In the genomic region with DNA sequence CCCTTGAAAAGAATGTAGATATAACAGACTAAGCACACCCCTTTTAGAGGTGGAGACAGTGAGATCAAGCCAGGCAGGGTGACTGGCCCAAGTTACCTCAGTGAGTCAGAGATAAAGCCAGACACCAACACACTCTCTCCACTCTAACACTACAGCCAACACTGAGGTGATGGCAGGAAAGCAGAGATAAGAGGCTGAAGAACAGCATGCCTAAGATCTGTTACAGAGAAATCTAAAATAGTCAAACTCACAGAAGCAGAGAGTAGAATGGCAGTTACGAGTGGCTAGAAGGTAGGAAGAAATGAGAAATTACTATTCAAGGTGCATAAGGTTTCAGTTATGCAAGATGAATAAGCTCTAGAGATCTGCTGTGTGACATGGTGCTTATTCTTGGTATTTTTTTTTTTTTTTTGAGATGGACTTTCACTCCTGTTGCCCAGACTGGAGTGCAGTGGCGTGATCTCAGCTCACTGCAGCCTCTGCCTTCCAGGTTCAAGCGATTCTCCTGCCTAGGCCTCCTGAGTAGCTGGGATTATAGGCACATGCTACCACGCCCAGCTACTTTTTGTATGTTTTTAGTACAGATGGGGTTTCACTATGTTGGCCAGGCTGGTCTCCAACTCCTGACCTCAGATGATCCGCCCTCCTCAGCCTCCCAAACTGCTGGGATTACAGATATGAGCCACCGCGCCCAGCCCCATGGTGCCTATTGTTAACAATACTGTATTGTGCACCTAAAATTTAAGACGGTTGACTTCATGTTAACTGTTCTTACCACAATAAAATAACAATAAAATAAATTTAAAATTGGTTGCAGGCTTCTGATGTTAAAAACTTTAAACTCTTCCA, we compare ENCODE assay signal across 13 cellular contexts. TPM values are rescaled to one million over a fixed set of nuclear protein-coding genes. Genes with fewer than 3 reads are reported as not detected.
A peak's percentile ranks its signal among the peaks of the same experiment; 100 is the strongest.
DNase-seq lines count a peak whose midpoint lies in the region; ATAC-seq, FAIRE-seq and TF ChIP-seq lines count a peak whose summit lies in the region.
"Had no signal": no experiment of that assay in that cellular context is flagged by ENCODE, and none has a peak within 500 bp of the region (broad histone marks: within the 10 kb centered on the region; RNA-seq: fewer than 3 reads in every experiment).

No MANE protein-coding gene starts in this region.

- H3K4me1 ChIP-seq in osteoblast (ENCODE audit: insufficient read depth, low read length), result no peaks in the 10 kb centered on the region
- H3K4me1 ChIP-seq: gastrocnemius medialis had no signal

- FAIRE-seq in bronchial epithelial cell (lab: Jason Lieb, UNC), result no peak

- no peak overlapping the region for H3K4me3 Mint-ChIP-seq in type B pancreatic cell
- H3K4me3 Mint-ChIP-seq: IgD-negative memory B cell; T-helper 1 cell treated with Interleukin-12 subunit alpha and Interleukin-12 subunit beta and Interleukin-4 antibody, amounts not matched to agents 30 μg/mL and 1 μg/mL, for 36 hours had no signal

- no peaks in the 10 kb centered on the region for H3K36me3 Mint-ChIP-seq in type B pancreatic cell

- no peak overlapping the region for H3K27ac ChIP-seq in osteoblast (ENCODE audit: low read depth, low read length)
- H3K27ac ChIP-seq: gastrocnemius medialis had no signal

- H3K4me2 ChIP-seq in osteoblast (ENCODE audit: insufficient read depth, low read length), result no peak overlapping the region

- peak; percentile 76 for ATAC-seq in GM18870 (IDR thresholded peaks at IDR 0.05; ENCODE audit: unreplicated experiment)
- no peak for ATAC-seq in HG03469 (IDR thresholded peaks at IDR 0.05; ENCODE audit: unreplicated experiment)
- ATAC-seq: gastrocnemius medialis had no signal

- no peaks in the 10 kb centered on the region for H3K27me3 ChIP-seq in bronchial epithelial cell (ENCODE audit: control insufficient read depth, insufficient read depth, low read length)
- H3K27me3 ChIP-seq in osteoblast (ENCODE audit: insufficient read depth, low read length), result no peaks in the 10 kb centered on the region
- H3K27me3 ChIP-seq: gastrocnemius medialis had no signal

- H3K4me3 ChIP-seq in bronchial epithelial cell (ENCODE audit: low read depth, low read length), result no peak overlapping the region
- no peak overlapping the region for H3K4me3 ChIP-seq in osteoblast (ENCODE audit: insufficient read depth, low read length)
- H3K4me3 ChIP-seq: gastrocnemius medialis had no signal

- H3K27me3 Mint-ChIP-seq in type B pancreatic cell, result no peaks in the 10 kb centered on the region

- no peaks in the 10 kb centered on the region for H3K9me3 Mint-ChIP-seq in type B pancreatic cell
- H3K9me3 Mint-ChIP-seq: T-helper 1 cell treated with Interleukin-12 subunit alpha and Interleukin-12 subunit beta and Interleukin-4 antibody, amounts not matched to agents 30 μg/mL and 1 μg/mL, for 36 hours had no signal

- H3K9me3 ChIP-seq in osteoblast (ENCODE audit: low read depth, low read length), result no peaks in the 10 kb centered on the region
- H3K9me3 ChIP-seq: gastrocnemius medialis had no signal

- no peaks in the 10 kb centered on the region for H3K4me1 Mint-ChIP-seq in type B pancreatic cell (ENCODE audit: unreplicated experiment)
- H3K4me1 Mint-ChIP-seq: IgD-negative memory B cell had no signal

- H3K79me2 ChIP-seq in osteoblast (ENCODE audit: insufficient read depth, low read length), result no peaks in the 10 kb centered on the region

- DNase-seq in A172 (ENCODE audit: low spot score), result peak; percentile 57
- peak; percentile 37 for DNase-seq in HT1080 (ENCODE audit: low read depth)
- peak; percentile 47 for DNase-seq in bronchial epithelial cell (ENCODE audit: low read depth)
- no peak for DNase-seq in type B pancreatic cell (ENCODE audit: extremely low spot score, unreplicated experiment)
- DNase-seq in osteoblast (ENCODE audit: insufficient read length, low spot score, missing footprints), result no peak
- no peak for DNase-seq in T1000 (lab: John Stamatoyannopoulos, UW)
- DNase-seq: gastrocnemius medialis; NCI-H1694; stimulated activated CD4-positive, alpha-beta T cell treated with anti-CD3 and anti-CD28 coated beads, Interleukin-15, amount 100 ng/mL, for 24 hours had no signal

- no peaks in the 10 kb centered on the region for H3K36me3 ChIP-seq in bronchial epithelial cell (ENCODE audit: control insufficient read depth, insufficient read depth, low read length)
- H3K36me3 ChIP-seq in osteoblast (ENCODE audit: insufficient read depth, low read length), result no peaks in the 10 kb centered on the region
- H3K36me3 ChIP-seq: gastrocnemius medialis had no signal

- H3K27ac Mint-ChIP-seq in type B pancreatic cell, result no peak overlapping the region
- H3K27ac Mint-ChIP-seq: T-helper 1 cell treated with Interleukin-12 subunit alpha and Interleukin-12 subunit beta and Interleukin-4 antibody, amounts not matched to agents 30 μg/mL and 1 μg/mL, for 36 hours had no signal

- no peak overlapping the region for H2AFZ ChIP-seq in osteoblast (ENCODE audit: low read length)

- TF ChIP-seq CTCF in bronchial epithelial cell (IDR thresholded peaks at IDR 0.05; ENCODE audit: insufficient read depth, low read length, severe bottlenecking), result no peak
- TF ChIP-seq CTCF in type B pancreatic cell (conservative IDR thresholded peaks at IDR 0.05), result no peak
- TF ChIP-seq CTCF in osteoblast (IDR thresholded peaks at IDR 0.05; ENCODE audit: extremely low read depth, low read depth, low read length), result no peak

- no peaks in the 10 kb centered on the region for H4K20me1 ChIP-seq in osteoblast (ENCODE audit: insufficient read depth, low read length)

RNA-seq across cellular contexts. Expression of gene ICA1, which starts 28.7 kb away (rescaled TPM):
- total RNA-seq in A172 (2014; rRNA removed; shearing (Covaris generic)), result 6.5 and 10.4 TPM in 2 replicates
- 0.98 and 1.3 TPM in 2 replicates for total RNA-seq in HT1080 (2014; rRNA removed; shearing (Covaris generic))
- polyA plus RNA-seq in HT1080 (2015; cell fraction: cytosol; rRNA removed), result 3.4 and 7.0 TPM in 2 replicates
- polyA plus RNA-seq in HT1080 (2015; cell fraction: nucleus; rRNA removed), result 5.7 and 10.0 TPM in 2 replicates
- 10.5 and 14.8 TPM in 2 replicates for total RNA-seq in bronchial epithelial cell
- 9.8 and 14.9 TPM in 2 replicates for total RNA-seq in type B pancreatic cell (ENCODE audit: low replicate concordance)
- total RNA-seq in osteoblast, result 1.2 and 2.2 TPM in 2 replicates

Comparison
In these comparisons a context has a peak if more than half of its experiments do, and no peak if none do; other contexts are left out.
1. DNase-seq: peak in A172 (single experiment), HT1080 (single experiment) and bronchial epithelial cell (single experiment); none in type B pancreatic cell (single experiment), osteoblast (single experiment) and T1000 (single experiment).